Comparison of ENCODE assay signal across 14 cellular contexts in the genomic region with DNA sequence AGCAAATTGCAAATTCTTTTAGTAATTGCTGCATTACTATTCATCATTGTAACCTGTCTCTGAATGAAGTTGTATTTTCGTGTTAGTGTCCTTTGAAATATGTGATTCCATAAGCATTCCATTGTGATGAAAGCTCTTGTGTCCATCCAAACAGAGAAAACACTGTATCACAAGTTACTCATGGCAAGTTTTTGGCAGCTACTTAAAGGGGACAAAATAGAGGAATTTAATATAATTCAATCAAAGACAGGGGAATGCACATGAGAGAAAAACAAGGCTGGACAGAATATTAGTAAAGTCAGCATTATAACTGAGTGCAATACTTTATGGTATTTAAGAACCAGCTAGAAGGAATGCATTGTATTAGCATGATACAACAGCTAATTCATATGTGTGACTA.
DNase-seq lines count a peak whose midpoint lies in the region; ATAC-seq and TF ChIP-seq lines count a peak whose summit lies in the region.
"Had no signal": no experiment of that assay in that cellular context is flagged by ENCODE, and none has a peak within 500 bp of the region (broad histone marks: within the 10 kb centered on the region; RNA-seq: fewer than 3 reads in every experiment).

No MANE protein-coding gene starts in this region.

- peaks cover 31% of the 10 kb centered on the region for H3K4me1 Mint-ChIP-seq in mesothelial cell of epicardium
- H3K4me1 Mint-ChIP-seq: B cell had no signal

- H3K27ac Mint-ChIP-seq in mesothelial cell of epicardium: peak overlapping the region; percentile 27
- H3K27ac Mint-ChIP-seq: B cell, memory B cell had no signal

- H3K36me3 Mint-ChIP-seq in mesothelial cell of epicardium: no peaks in the 10 kb centered on the region
- H3K36me3 Mint-ChIP-seq: memory B cell had no signal

- ATAC-seq in HG03432 (IDR thresholded peaks at IDR 0.05; ENCODE audit: unreplicated experiment): no peak
- ATAC-seq in GM21619 (IDR thresholded peaks at IDR 0.05; ENCODE audit: unreplicated experiment): no peak
- ATAC-seq: upper lobe of right lung had no signal

- H3K9me3 Mint-ChIP-seq in mesothelial cell of epicardium: no peaks in the 10 kb centered on the region
- H3K9me3 Mint-ChIP-seq: memory B cell had no signal

- peak overlapping the region; percentile 24 for H3K27ac ChIP-seq in cingulate gyrus (ENCODE audit: low read depth, low read length)
- H3K27ac ChIP-seq: parathyroid adenoma, upper lobe of right lung had no signal

- no peaks in the 10 kb centered on the region for H3K27me3 Mint-ChIP-seq in mesothelial cell of epicardium (ENCODE audit: low read depth)
- H3K27me3 Mint-ChIP-seq: B cell, memory B cell had no signal

- peak; percentile 83 for DNase-seq in EH (ENCODE audit: low read depth)
- peak; percentile 42 for DNase-seq in LHCN-M2 (ENCODE audit: low read depth)
- no peak for DNase-seq in mesothelial cell of epicardium (ENCODE audit: low spot score in 2 of 2, unreplicated experiment in 2 of 2)
- DNase-seq in stimulated activated CD4-positive, alpha-beta T cell treated with anti-CD3 and anti-CD28 coated beads, Interleukin-4, amount 100 ng/mL, for 1 hour: no peak
- no peak for DNase-seq in NCI-H82 (lab: John Stamatoyannopoulos, UW)
- DNase-seq: activated CD8-positive, alpha-beta memory T cell treated with anti-CD3 and anti-CD28 coated beads for 24 hours; activated gamma-delta T cell treated with Interleukin-2 at 50 U/mL for 16 hours; upper lobe of right lung had no signal

- no peak overlapping the region for H3K4me3 Mint-ChIP-seq in mesothelial cell of epicardium
- H3K4me3 Mint-ChIP-seq: B cell, memory B cell had no signal

- TF ChIP-seq CTCF in mesothelial cell of epicardium (IDR thresholded peaks at IDR 0.05; ENCODE audit: unreplicated experiment): no peak

Comparison
In these comparisons a context has a peak if more than half of its experiments do, and no peak if none do; other contexts are left out.
1. DNase-seq: peak in EH (single experiment) and LHCN-M2 (single experiment); none in mesothelial cell of epicardium (0 of 2), stimulated activated CD4-positive, alpha-beta T cell treated with anti-CD3 and anti-CD28 coated beads, Interleukin-4, amount 100 ng/mL, for 1 hour (single experiment) and NCI-H82 (single experiment).